In the genomic region with DNA sequence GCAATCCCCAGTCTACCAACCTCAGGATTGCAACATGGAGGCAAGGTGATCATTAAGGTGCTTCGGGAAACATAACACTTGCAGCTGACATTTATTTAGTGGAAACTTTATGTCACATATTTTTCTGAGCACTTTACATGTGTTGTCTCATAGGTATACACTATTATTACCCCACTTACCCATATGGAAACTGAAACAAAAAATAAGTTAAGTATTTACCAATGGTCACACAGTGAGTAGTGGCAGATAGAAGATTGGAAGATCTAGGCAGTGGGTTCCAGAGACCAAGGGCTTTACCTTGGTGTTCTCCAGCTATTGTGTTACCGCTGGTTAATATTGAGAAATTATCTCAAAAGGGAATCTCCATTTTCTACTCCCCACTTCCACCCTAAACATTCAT, we compare ENCODE assay signal across 1 cellular context.
TF ChIP-seq lines count a peak whose summit lies in the region.

No MANE protein-coding gene starts in this region.

TF ChIP-seq in GM12878, 131 proteins besides CTCF, POLR2A, EP300 and RAD21 (continued from another document):
- TF ChIP-seq, protein P1, sequence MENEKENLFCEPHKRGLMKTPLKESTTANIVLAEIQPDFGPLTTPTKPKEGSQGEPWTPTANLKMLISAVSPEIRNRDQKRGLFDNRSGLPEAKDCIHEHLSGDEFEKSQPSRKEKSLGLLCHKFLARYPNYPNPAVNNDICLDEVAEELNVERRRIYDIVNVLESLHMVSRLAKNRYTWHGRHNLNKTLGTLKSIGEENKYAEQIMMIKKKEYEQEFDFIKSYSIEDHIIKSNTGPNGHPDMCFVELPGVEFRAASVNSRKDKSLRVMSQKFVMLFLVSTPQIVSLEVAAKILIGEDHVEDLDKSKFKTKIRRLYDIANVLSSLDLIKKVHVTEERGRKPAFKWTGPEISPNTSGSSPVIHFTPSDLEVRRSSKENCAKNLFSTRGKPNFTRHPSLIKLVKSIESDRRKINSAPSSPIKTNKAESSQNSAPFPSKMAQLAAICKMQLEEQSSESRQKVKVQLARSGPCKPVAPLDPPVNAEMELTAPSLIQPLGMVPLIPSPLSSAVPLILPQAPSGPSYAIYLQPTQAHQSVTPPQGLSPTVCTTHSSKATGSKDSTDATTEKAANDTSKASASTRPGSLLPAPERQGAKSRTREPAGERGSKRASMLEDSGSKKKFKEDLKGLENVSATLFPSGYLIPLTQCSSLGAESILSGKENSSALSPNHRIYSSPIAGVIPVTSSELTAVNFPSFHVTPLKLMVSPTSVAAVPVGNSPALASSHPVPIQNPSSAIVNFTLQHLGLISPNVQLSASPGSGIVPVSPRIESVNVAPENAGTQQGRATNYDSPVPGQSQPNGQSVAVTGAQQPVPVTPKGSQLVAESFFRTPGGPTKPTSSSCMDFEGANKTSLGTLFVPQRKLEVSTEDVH (IDR thresholded peaks at IDR 0.05; ENCODE audit: low read depth, partially characterized antibody), result no peak
- TF ChIP-seq, protein P2, sequence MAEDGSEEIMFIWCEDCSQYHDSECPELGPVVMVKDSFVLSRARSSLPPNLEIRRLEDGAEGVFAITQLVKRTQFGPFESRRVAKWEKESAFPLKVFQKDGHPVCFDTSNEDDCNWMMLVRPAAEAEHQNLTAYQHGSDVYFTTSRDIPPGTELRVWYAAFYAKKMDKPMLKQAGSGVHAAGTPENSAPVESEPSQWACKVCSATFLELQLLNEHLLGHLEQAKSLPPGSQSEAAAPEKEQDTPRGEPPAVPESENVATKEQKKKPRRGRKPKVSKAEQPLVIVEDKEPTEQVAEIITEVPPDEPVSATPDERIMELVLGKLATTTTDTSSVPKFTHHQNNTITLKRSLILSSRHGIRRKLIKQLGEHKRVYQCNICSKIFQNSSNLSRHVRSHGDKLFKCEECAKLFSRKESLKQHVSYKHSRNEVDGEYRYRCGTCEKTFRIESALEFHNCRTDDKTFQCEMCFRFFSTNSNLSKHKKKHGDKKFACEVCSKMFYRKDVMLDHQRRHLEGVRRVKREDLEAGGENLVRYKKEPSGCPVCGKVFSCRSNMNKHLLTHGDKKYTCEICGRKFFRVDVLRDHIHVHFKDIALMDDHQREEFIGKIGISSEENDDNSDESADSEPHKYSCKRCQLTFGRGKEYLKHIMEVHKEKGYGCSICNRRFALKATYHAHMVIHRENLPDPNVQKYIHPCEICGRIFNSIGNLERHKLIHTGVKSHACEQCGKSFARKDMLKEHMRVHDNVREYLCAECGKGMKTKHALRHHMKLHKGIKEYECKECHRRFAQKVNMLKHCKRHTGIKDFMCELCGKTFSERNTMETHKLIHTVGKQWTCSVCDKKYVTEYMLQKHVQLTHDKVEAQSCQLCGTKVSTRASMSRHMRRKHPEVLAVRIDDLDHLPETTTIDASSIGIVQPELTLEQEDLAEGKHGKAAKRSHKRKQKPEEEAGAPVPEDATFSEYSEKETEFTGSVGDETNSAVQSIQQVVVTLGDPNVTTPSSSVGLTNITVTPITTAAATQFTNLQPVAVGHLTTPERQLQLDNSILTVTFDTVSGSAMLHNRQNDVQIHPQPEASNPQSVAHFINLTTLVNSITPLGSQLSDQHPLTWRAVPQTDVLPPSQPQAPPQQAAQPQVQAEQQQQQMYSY (CRISPR knock-in tag; IDR thresholded peaks at IDR 0.05), result no peak
- TF ChIP-seq SIN3A (IDR thresholded peaks at IDR 0.05; ENCODE audit: low read depth, low read length), result no peak
